Comparison of ENCODE assay signal across 28 cellular contexts in genomic region chr17:68385490-68386215, GRCh38.
DNase-seq lines count a peak whose midpoint lies in the region; ATAC-seq and TF ChIP-seq lines count a peak whose summit lies in the region.
"Had no signal": no experiment of that assay in that cellular context is flagged by ENCODE, and none has a peak within 500 bp of the region (broad histone marks: within the 10 kb centered on the region; RNA-seq: fewer than 3 reads in every experiment).

No MANE protein-coding gene starts in this region.

- H4K91ac ChIP-seq in mesenchymal stem cell (ENCODE audit: low read length) = peak overlapping the region; percentile 2

- H3K9ac ChIP-seq in mammary epithelial cell (ENCODE audit: insufficient read depth, low read length) (no peak overlapping the region), mesenchymal stem cell (ENCODE audit: low read length) (no peak overlapping the region)

- peaks cover 0 to 8% of the 10 kb centered on the region in 2 donors for H3K4me1 ChIP-seq in breast epithelium
- no peaks in the 10 kb centered on the region for H3K4me1 ChIP-seq in mammary epithelial cell (ENCODE audit: insufficient read depth, low read length)
- peaks cover 17% of the 10 kb centered on the region for H3K4me1 ChIP-seq in mesenchymal stem cell (ENCODE audit: control insufficient read depth, insufficient read depth, low read depth, low read length)
- peaks cover 19% of the 10 kb centered on the region for H3K4me1 ChIP-seq in suprapubic skin
- H3K4me1 ChIP-seq: colonic mucosa, foreskin keratinocyte had no signal

- peaks cover 1% of the 10 kb centered on the region for H3K27me3 Mint-ChIP-seq in chondrocyte (ENCODE audit: low read depth)
- peaks cover 0 to 11% (median 4%) of the 10 kb centered on the region in 3 donors for H3K27me3 Mint-ChIP-seq in CD14-positive monocyte (ENCODE audit: low read depth in 3 of 3)
- H3K27me3 Mint-ChIP-seq: activated CD4-positive, alpha-beta T cell treated with anti-CD3 and anti-CD28 coated beads, Interleukin-2, amount 10 ng/mL, durations not matched to agents 7 days and 5 days; CD4-positive, CD25-positive, alpha-beta regulatory T cell; stimulated activated memory B cell treated with anti-CD40 and anti-IgM and Interleukin-4, amounts not matched to agents 10 μg/mL and 1 μg/mL and 100 μg/mL, for 72 hours had no signal

- peak overlapping the region; percentile 55 to 93 for H3K18ac ChIP-seq in mesenchymal stem cell (ENCODE audit: low read depth in 1 of 2, low read length in 2 of 2)

- no TSS peak for BruUV-seq in mammary epithelial cell (replicated peaks; lab: Mats Ljungman, UMichigan)

- H2BK15ac ChIP-seq in mesenchymal stem cell (ENCODE audit: low read depth, poor library complexity, severe bottlenecking) = peak overlapping the region; percentile 82

- in situ Hi-C loops in mammary epithelial cell (cut with MboI; ENCODE audit: low sequenced_read_pairs in 2 of 2) = no loop called here

- no peak overlapping the region for H2AK5ac ChIP-seq in mesenchymal stem cell (ENCODE audit: low read length, severe bottlenecking)

- no peaks in the 10 kb centered on the region for H3K36me3 ChIP-seq in breast epithelium
- no peaks in the 10 kb centered on the region for H3K36me3 ChIP-seq in mammary epithelial cell (ENCODE audit: insufficient read depth, low read length)
- H3K36me3 ChIP-seq in mesenchymal stem cell (ENCODE audit: control insufficient read depth in 1 of 2, insufficient read depth in 2 of 2, low read depth in 1 of 2, low read length in 2 of 2) = no peaks in the 10 kb centered on the region
- no peaks in the 10 kb centered on the region for H3K36me3 ChIP-seq in suprapubic skin
- H3K36me3 ChIP-seq: adrenal gland, brain microvascular endothelial cell, colonic mucosa had no signal

- H3K4ac ChIP-seq in mesenchymal stem cell (ENCODE audit: low read depth in 1 of 2, low read length in 2 of 2) = peak overlapping the region; percentile 68 to 74

- no peaks in the 10 kb centered on the region for H3K27me3 ChIP-seq in breast epithelium
- peaks cover 2% of the 10 kb centered on the region for H3K27me3 ChIP-seq in mammary epithelial cell (ENCODE audit: insufficient read depth, low read length)
- no peaks in the 10 kb centered on the region for H3K27me3 ChIP-seq in mesenchymal stem cell (ENCODE audit: control insufficient read depth in 1 of 2, insufficient read depth in 1 of 2, low read length in 2 of 2)
- H3K27me3 ChIP-seq in suprapubic skin = no peaks in the 10 kb centered on the region
- H3K27me3 ChIP-seq: adrenal gland, brain microvascular endothelial cell, colonic mucosa had no signal

- no peak for ATAC-seq in GM21360 (IDR thresholded peaks at IDR 0.05; ENCODE audit: unreplicated experiment)
- ATAC-seq: foreskin keratinocyte; natural killer cell; Panc1; stimulated activated memory B cell treated with anti-CD40 and anti-IgM and Interleukin-4, amounts not matched to agents 10 μg/mL and 1 μg/mL and 100 μg/mL, for 72 hours had no signal

- intact Hi-C loops in breast epithelium (cut with DNase I; ENCODE audit: low total_unique reads) = no loop called here
- intact Hi-C loops in mammary epithelial cell (cut with micrococcal nuclease) = no loop called here
- intact Hi-C loops in CD14-positive monocyte (cut with micrococcal nuclease) = no loop called here

- H3K4me1 Mint-ChIP-seq in chondrocyte (ENCODE audit: low read depth) (peaks cover 18% of the 10 kb centered on the region), CD14-positive monocyte (peaks cover 36% of the 10 kb centered on the region)

- no peak for TF ChIP-seq POLR2A in breast epithelium (IDR thresholded peaks at IDR 0.05)
- TF ChIP-seq POLR2A in suprapubic skin (IDR thresholded peaks at IDR 0.05) = no peak

- no peaks in the 10 kb centered on the region for H3K79me1 ChIP-seq in mesenchymal stem cell (replicated peaks; ENCODE audit: low read length, poor library complexity, severe bottlenecking)

- no peak for DNase-seq in breast epithelium (ENCODE audit: low spot score in 2 of 2)
- no peak for DNase-seq in mammary epithelial cell
- DNase-seq in chondrocyte (ENCODE audit: low spot score) = peak; percentile 18
- no peak for DNase-seq in mesenchymal stem cell
- DNase-seq in suprapubic skin (ENCODE audit: low spot score in 2 of 2) = peak; percentile 28 to 43
- no peak for DNase-seq in CD14-positive monocyte (ENCODE audit: low spot score)
- no peak for DNase-seq in foreskin fibroblast
- DNase-seq: activated CD4-positive, alpha-beta T cell treated with anti-CD3 and anti-CD28 coated beads, Interleukin-2, amount 10 ng/mL, durations not matched to agents 7 days and 5 days; activated naive CD4-positive, alpha-beta T cell treated with anti-CD3 and anti-CD28 coated beads for 36 hours; activated T-cell treated with anti-CD3 and anti-CD28 coated beads, Interleukin-2, amount 50 U/mL, for 48 hours; CD4-positive, CD25-positive, alpha-beta regulatory T cell; effector memory CD4-positive, alpha-beta T cell; foreskin keratinocyte; natural killer cell; NCI-H1048; NCI-H1930; SIG-M5; stimulated activated CD4-positive, alpha-beta T cell treated with anti-CD3 and anti-CD28 coated beads, Interleukin-12 subunit alpha, Interleukin-12 subunit beta, amount 100 ng/mL, for 4 hours; stimulated activated CD4-positive, alpha-beta T cell treated with anti-CD3 and anti-CD28 coated beads, Interleukin-4, amount 100 ng/mL, for 4 hours; SW 1271 had no signal

- no peak overlapping the region for H2AFZ ChIP-seq in mammary epithelial cell (ENCODE audit: low read depth, low read length)
- H2AFZ ChIP-seq in mesenchymal stem cell (ENCODE audit: low read depth, low read length) = no peak overlapping the region

- 100% methylated on average over 4 of the region's 8 CpGs for WGBS in mammary epithelial cell (ENCODE audit: low coverage, missing lambda C conversion rate)
- WGBS in mesenchymal stem cell = 94% methylated on average over 8 of the region's 8 CpGs
- WGBS in suprapubic skin = 88% methylated on average over 8 of the region's 8 CpGs

- no peak overlapping the region for H3K14ac ChIP-seq in mesenchymal stem cell (ENCODE audit: low read length in 2 of 2)

- TF ChIP-seq CTCF in breast epithelium (IDR thresholded peaks at IDR 0.05) = no peak
- no peak for TF ChIP-seq CTCF in mammary epithelial cell (conservative IDR thresholded peaks at IDR 0.05 in 1 of 2, IDR thresholded peaks at IDR 0.05 in 1 of 2; ENCODE audit: extremely low read depth in 1 of 2, insufficient read depth in 1 of 2, low read depth in 1 of 2, low read length in 2 of 2)
- no peak for TF ChIP-seq CTCF in chondrocyte (IDR thresholded peaks at IDR 0.05)
- no peak for TF ChIP-seq CTCF in suprapubic skin (IDR thresholded peaks at IDR 0.05)
- no peak for TF ChIP-seq CTCF in CD14-positive monocyte (IDR thresholded peaks at IDR 0.05)
- no peak for TF ChIP-seq CTCF in foreskin fibroblast (IDR thresholded peaks at IDR 0.05; ENCODE audit: low read depth, low read length)

- H3K4me3 ChIP-seq in breast epithelium (no peak overlapping the region), mammary epithelial cell (replicated peaks in 1 of 3; ENCODE audit: insufficient read depth in 1 of 3, low read depth in 2 of 3, low read length in 3 of 3) (no peak overlapping the region), mesenchymal stem cell (ENCODE audit: insufficient read depth in 1 of 2, low read depth in 1 of 2, low read length in 2 of 2) (no peak overlapping the region), suprapubic skin (no peak overlapping the region), foreskin fibroblast (ENCODE audit: low read depth in 1 of 2, low read length in 2 of 2) (no peak overlapping the region)
- H3K4me3 ChIP-seq: adrenal gland, colonic mucosa had no signal

- H4K8ac ChIP-seq in mesenchymal stem cell (ENCODE audit: low read length) = peak overlapping the region; percentile 71

- H3K9me3 Mint-ChIP-seq in chondrocyte (ENCODE audit: low read depth) (no peaks in the 10 kb centered on the region), CD14-positive monocyte (peaks cover 0 to 5% (median 0%) of the 10 kb centered on the region in 7 donors)
- H3K9me3 Mint-ChIP-seq: activated CD4-positive, alpha-beta T cell treated with anti-CD3 and anti-CD28 coated beads, Interleukin-2, amount 10 ng/mL, durations not matched to agents 7 days and 5 days; activated naive CD4-positive, alpha-beta T cell treated with anti-CD3 and anti-CD28 coated beads for 36 hours; CD4-positive, CD25-positive, alpha-beta regulatory T cell; natural killer cell; stimulated activated memory B cell treated with anti-CD40 and anti-IgM and Interleukin-4, amounts not matched to agents 10 μg/mL and 1 μg/mL and 100 μg/mL, for 72 hours; WTC11 had no signal

- no peaks in the 10 kb centered on the region for H4K20me1 ChIP-seq in mammary epithelial cell (ENCODE audit: insufficient read depth, low read length)

- CTCF ChIA-PET in mammary epithelial cell (lab: Charles Lee; ENCODE audit: low non-redundant PET) = no interaction called here

- dilution Hi-C loops in mammary epithelial cell (cut with HindIII; ENCODE audit: low sequenced_read_pairs) = no loop called here

- H3K4me2 ChIP-seq in mammary epithelial cell (ENCODE audit: insufficient read depth, low read depth, low read length) (no peak overlapping the region), mesenchymal stem cell (ENCODE audit: low read length, poor library complexity, severe bottlenecking) (no peak overlapping the region)

- H2BK120ac ChIP-seq in mesenchymal stem cell (ENCODE audit: low read depth, low read length) = no peak overlapping the region

- no peaks in the 10 kb centered on the region for H3K9me3 ChIP-seq in breast epithelium
- no peaks in the 10 kb centered on the region for H3K9me3 ChIP-seq in mammary epithelial cell (replicated peaks; ENCODE audit: insufficient read depth, low read length)
- no peaks in the 10 kb centered on the region for H3K9me3 ChIP-seq in mesenchymal stem cell (ENCODE audit: control insufficient read depth, low read length)
- no peaks in the 10 kb centered on the region for H3K9me3 ChIP-seq in suprapubic skin
- H3K9me3 ChIP-seq: adrenal gland, colonic mucosa had no signal

- no peak overlapping the region for H3K4me3 Mint-ChIP-seq in chondrocyte (ENCODE audit: unreplicated experiment)
- H3K4me3 Mint-ChIP-seq in CD14-positive monocyte = no peak overlapping the region
- H3K4me3 Mint-ChIP-seq: activated CD4-positive, alpha-beta T cell treated with anti-CD3 and anti-CD28 coated beads, Interleukin-2, amount 10 ng/mL, durations not matched to agents 7 days and 5 days; activated naive CD4-positive, alpha-beta T cell treated with anti-CD3 and anti-CD28 coated beads for 36 hours; CD4-positive, CD25-positive, alpha-beta regulatory T cell; natural killer cell; stimulated activated memory B cell treated with anti-CD40 and anti-IgM and Interleukin-4, amounts not matched to agents 10 μg/mL and 1 μg/mL and 100 μg/mL, for 72 hours; WTC11 had no signal

- H3K23ac ChIP-seq in mesenchymal stem cell (ENCODE audit: low read length in 2 of 2) = no peak overlapping the region

- H2BK12ac ChIP-seq in mesenchymal stem cell (ENCODE audit: low read length in 2 of 2) = peak overlapping the region; percentile 85 to 86

- H3K79me2 ChIP-seq in mammary epithelial cell (ENCODE audit: insufficient read depth, low read length) = no peaks in the 10 kb centered on the region

- no peak for TF ChIP-seq EP300 in suprapubic skin (IDR thresholded peaks at IDR 0.05)

- no peak overlapping the region for H2BK5ac ChIP-seq in mesenchymal stem cell (ENCODE audit: low read depth, low read length, poor library complexity, severe bottlenecking)

- H3K27ac Mint-ChIP-seq in chondrocyte (ENCODE audit: unreplicated experiment) (no peak overlapping the region), CD14-positive monocyte (peak overlapping the region in 1 of 7 donors; percentile 93)
- H3K27ac Mint-ChIP-seq: activated naive CD4-positive, alpha-beta T cell treated with anti-CD3 and anti-CD28 coated beads for 36 hours; stimulated activated memory B cell treated with anti-CD40 and anti-IgM and Interleukin-4, amounts not matched to agents 10 μg/mL and 1 μg/mL and 100 μg/mL, for 72 hours; WTC11 had no signal

- H3K36me3 Mint-ChIP-seq in chondrocyte (ENCODE audit: low read depth) (no peaks in the 10 kb centered on the region), CD14-positive monocyte (peaks cover 19 to 25% of the 10 kb centered on the region in 2 donors)
- H3K36me3 Mint-ChIP-seq: natural killer cell; stimulated activated memory B cell treated with anti-CD40 and anti-IgM and Interleukin-4, amounts not matched to agents 10 μg/mL and 1 μg/mL and 100 μg/mL, for 72 hours; WTC11 had no signal

- peak overlapping the region; percentile 67 to 75 for H3K27ac ChIP-seq in breast epithelium
- H3K27ac ChIP-seq in mammary epithelial cell (ENCODE audit: insufficient read depth, low read depth, low read length) = no peak overlapping the region
- H3K27ac ChIP-seq in mesenchymal stem cell (ENCODE audit: low read length, poor library complexity, severe bottlenecking) = no peak overlapping the region
- H3K27ac ChIP-seq in suprapubic skin = no peak overlapping the region
- H3K27ac ChIP-seq: 22Rv1, adrenal gland, colonic mucosa, foreskin keratinocyte had no signal

Comparison
In these comparisons a context has a peak if more than half of its experiments do, and no peak if none do; other contexts are left out.
1. H3K27ac ChIP-seq: peak in breast epithelium (2 of 2); none in mammary epithelial cell (single experiment), mesenchymal stem cell (single experiment) and suprapubic skin (single experiment).
2. DNase-seq: peak in chondrocyte (single experiment) and suprapubic skin (2 of 2); none in breast epithelium (0 of 2), mammary epithelial cell (single experiment), mesenchymal stem cell (single experiment), CD14-positive monocyte (single experiment) and foreskin fibroblast (0 of 2).